In the genomic region with DNA sequence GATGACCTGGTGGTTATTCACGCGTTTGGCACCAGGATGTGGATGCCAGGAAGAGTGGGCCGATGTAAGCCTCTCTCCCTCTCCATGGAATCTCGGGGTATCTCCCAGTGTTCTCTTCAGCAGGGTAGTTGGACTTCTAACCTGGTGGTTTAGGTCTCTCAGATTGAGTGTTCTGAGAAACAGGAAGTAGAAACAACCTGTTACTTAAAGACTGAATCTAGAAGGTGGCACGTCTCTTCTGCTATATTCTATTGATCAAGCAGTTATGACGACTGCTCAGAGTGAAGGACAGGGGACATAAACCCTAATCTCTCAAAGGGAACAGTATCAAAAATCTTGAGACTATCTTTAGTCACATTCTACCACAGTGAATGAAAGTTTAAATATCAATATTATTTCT, we compare ENCODE assay signal across 23 cellular contexts.
"Had no signal": no experiment of that assay in that cellular context is flagged by ENCODE, and none has a peak within 500 bp of the region (broad histone marks: within the 10 kb centered on the region; RNA-seq: fewer than 3 reads in every experiment).

No MANE protein-coding gene starts in this region.

- H3K27me3 ChIP-seq: Peyer's patch, SJSA1 had no signal

- H3K4me3 ChIP-seq: PC-9, Peyer's patch, SJSA1, SK-N-MC had no signal

- DNase-seq: KBM-7; MM.1S; NCI-H1092 treated with DMSO at 0.1 percent for 48 hours; NCI-H1436; NCI-H187; NCI-H2029; NCI-H2081 treated with DMSO at 0.1 percent for 48 hours; NCI-H2171; NCI-H226; NCI-H446; NCI-H510A; NCI-H524 treated with DMSO at 0.1 percent for 48 hours; NCI-H69; NCI-H774; NK-92 treated with Interleukin-12 subunit alpha and Interleukin-12 subunit beta, amount 100 ng/mL, for 24 hours; OCI-M1; PC-9; Peyer's patch; Right ventricle myocardium superior; SIG-M5 had no signal

- H3K36me3 ChIP-seq: Peyer's patch, SJSA1 had no signal

- H3K9me3 ChIP-seq: Peyer's patch, SJSA1 had no signal

- H3K4me1 ChIP-seq: Peyer's patch, SJSA1 had no signal

- H3K27ac ChIP-seq: HL-60, PC-9, Peyer's patch, SJSA1, SK-N-MC had no signal

- H3K4me2 ChIP-seq: PC-9 had no signal

- H2AFZ ChIP-seq: PC-9 had no signal
